1 cellular context compared by ENCODE assay signal in the genomic region with DNA sequence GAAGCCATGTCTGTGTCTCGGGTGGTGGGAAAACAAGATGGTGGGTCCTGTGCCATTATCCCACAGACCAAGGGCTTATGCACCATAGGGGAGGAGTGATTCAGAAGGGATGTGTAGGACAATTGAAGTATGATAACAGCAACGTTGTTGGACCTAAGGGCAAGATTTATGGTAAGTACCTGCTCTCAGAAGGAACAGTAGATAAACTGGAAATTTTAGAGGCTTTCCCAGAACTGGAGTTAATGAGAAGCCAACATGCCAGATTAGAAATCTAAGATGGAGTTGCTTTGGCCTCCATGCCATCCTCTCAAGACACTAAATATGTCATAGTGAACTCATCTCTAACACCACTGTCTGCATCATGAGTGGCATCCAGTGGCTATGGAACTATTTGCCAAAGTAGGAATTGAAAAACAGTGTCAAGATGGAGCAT.
TF ChIP-seq lines count a peak whose summit lies in the region.

No MANE protein-coding gene starts in this region.

TF ChIP-seq in K562, 482 proteins besides CTCF, POLR2A, EP300 and RAD21 (continued from another document and continues in another):
- TF ChIP-seq, protein P1, sequence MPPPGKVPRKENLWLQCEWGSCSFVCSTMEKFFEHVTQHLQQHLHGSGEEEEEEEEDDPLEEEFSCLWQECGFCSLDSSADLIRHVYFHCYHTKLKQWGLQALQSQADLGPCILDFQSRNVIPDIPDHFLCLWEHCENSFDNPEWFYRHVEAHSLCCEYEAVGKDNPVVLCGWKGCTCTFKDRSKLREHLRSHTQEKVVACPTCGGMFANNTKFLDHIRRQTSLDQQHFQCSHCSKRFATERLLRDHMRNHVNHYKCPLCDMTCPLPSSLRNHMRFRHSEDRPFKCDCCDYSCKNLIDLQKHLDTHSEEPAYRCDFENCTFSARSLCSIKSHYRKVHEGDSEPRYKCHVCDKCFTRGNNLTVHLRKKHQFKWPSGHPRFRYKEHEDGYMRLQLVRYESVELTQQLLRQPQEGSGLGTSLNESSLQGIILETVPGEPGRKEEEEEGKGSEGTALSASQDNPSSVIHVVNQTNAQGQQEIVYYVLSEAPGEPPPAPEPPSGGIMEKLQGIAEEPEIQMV (tag; conservative IDR thresholded peaks at IDR 0.05; ENCODE audit: low read depth) = peak; percentile 95
- TF ChIP-seq GATAD2A (IDR thresholded peaks at IDR 0.05) = peak; percentile 86; the same call in 1 of the 2 replicates
- peak in 1 of 2 experiments; percentile 53; a peak in 1 of 4 replicates for TF ChIP-seq TRIM24 (IDR thresholded peaks at IDR 0.05)
- peak; percentile 45; the same call in 1 of the 2 replicates for TF ChIP-seq NFE2L1 (tag; IDR thresholded peaks at IDR 0.05; ENCODE audit: borderline replicate concordance, low read depth)
- TF ChIP-seq, protein P2, sequence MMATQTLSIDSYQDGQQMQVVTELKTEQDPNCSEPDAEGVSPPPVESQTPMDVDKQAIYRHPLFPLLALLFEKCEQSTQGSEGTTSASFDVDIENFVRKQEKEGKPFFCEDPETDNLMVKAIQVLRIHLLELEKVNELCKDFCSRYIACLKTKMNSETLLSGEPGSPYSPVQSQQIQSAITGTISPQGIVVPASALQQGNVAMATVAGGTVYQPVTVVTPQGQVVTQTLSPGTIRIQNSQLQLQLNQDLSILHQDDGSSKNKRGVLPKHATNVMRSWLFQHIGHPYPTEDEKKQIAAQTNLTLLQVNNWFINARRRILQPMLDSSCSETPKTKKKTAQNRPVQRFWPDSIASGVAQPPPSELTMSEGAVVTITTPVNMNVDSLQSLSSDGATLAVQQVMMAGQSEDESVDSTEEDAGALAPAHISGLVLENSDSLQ (IDR thresholded peaks at IDR 0.05) = peak; percentile 68
- peak; percentile 78; the same call in 1 of the 2 replicates for TF ChIP-seq ZNF785 (CRISPR knock-in tag; IDR thresholded peaks at IDR 0.05)
- TF ChIP-seq, protein P3, sequence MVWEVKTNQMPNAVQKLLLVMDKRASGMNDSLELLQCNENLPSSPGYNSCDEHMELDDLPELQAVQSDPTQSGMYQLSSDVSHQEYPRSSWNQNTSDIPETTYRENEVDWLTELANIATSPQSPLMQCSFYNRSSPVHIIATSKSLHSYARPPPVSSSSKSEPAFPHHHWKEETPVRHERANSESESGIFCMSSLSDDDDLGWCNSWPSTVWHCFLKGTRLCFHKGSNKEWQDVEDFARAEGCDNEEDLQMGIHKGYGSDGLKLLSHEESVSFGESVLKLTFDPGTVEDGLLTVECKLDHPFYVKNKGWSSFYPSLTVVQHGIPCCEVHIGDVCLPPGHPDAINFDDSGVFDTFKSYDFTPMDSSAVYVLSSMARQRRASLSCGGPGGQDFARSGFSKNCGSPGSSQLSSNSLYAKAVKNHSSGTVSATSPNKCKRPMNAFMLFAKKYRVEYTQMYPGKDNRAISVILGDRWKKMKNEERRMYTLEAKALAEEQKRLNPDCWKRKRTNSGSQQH (CRISPR knock-in tag; IDR thresholded peaks at IDR 0.05) = peak; percentile 82; the same call in 1 of the 2 replicates
- peak; percentile 32; the same call in 1 of the 2 replicates for TF ChIP-seq HNRNPL (IDR thresholded peaks at IDR 0.05; ENCODE audit: low read depth, low read length)
- TF ChIP-seq NR4A1 (CRISPR knock-in tag; IDR thresholded peaks at IDR 0.05) = peak; percentile 90; the same call in 1 of the 2 replicates
- peak; percentile 100 for TF ChIP-seq NR4A1 (tag; IDR thresholded peaks at IDR 0.05)
- peak; percentile 77 for TF ChIP-seq NUFIP1 (IDR thresholded peaks at IDR 0.05; ENCODE audit: partially characterized antibody)
- TF ChIP-seq, protein P4, sequence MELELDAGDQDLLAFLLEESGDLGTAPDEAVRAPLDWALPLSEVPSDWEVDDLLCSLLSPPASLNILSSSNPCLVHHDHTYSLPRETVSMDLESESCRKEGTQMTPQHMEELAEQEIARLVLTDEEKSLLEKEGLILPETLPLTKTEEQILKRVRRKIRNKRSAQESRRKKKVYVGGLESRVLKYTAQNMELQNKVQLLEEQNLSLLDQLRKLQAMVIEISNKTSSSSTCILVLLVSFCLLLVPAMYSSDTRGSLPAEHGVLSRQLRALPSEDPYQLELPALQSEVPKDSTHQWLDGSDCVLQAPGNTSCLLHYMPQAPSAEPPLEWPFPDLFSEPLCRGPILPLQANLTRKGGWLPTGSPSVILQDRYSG (tag; conservative IDR thresholded peaks at IDR 0.05; ENCODE audit: low read depth) = peak; percentile 98
- TF ChIP-seq, protein P5, sequence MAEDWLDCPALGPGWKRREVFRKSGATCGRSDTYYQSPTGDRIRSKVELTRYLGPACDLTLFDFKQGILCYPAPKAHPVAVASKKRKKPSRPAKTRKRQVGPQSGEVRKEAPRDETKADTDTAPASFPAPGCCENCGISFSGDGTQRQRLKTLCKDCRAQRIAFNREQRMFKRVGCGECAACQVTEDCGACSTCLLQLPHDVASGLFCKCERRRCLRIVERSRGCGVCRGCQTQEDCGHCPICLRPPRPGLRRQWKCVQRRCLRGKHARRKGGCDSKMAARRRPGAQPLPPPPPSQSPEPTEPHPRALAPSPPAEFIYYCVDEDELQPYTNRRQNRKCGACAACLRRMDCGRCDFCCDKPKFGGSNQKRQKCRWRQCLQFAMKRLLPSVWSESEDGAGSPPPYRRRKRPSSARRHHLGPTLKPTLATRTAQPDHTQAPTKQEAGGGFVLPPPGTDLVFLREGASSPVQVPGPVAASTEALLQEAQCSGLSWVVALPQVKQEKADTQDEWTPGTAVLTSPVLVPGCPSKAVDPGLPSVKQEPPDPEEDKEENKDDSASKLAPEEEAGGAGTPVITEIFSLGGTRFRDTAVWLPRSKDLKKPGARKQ (CRISPR knock-in tag; IDR thresholded peaks at IDR 0.05) = peak; percentile 92; the same call in 1 of the 2 replicates
- peak; percentile 86; the same call in 1 of the 2 replicates for TF ChIP-seq ZNF561 (CRISPR knock-in tag; conservative IDR thresholded peaks at IDR 0.05)
- peak; percentile 95 for TF ChIP-seq HIVEP1 (CRISPR knock-in tag; IDR thresholded peaks at IDR 0.05)
- TF ChIP-seq ATF1 (CRISPR knock-in tag; IDR thresholded peaks at IDR 0.05) = no peak
- peak; percentile 65 for TF ChIP-seq ATF1 (tag; IDR thresholded peaks at IDR 0.05)
- TF ChIP-seq, protein P6, sequence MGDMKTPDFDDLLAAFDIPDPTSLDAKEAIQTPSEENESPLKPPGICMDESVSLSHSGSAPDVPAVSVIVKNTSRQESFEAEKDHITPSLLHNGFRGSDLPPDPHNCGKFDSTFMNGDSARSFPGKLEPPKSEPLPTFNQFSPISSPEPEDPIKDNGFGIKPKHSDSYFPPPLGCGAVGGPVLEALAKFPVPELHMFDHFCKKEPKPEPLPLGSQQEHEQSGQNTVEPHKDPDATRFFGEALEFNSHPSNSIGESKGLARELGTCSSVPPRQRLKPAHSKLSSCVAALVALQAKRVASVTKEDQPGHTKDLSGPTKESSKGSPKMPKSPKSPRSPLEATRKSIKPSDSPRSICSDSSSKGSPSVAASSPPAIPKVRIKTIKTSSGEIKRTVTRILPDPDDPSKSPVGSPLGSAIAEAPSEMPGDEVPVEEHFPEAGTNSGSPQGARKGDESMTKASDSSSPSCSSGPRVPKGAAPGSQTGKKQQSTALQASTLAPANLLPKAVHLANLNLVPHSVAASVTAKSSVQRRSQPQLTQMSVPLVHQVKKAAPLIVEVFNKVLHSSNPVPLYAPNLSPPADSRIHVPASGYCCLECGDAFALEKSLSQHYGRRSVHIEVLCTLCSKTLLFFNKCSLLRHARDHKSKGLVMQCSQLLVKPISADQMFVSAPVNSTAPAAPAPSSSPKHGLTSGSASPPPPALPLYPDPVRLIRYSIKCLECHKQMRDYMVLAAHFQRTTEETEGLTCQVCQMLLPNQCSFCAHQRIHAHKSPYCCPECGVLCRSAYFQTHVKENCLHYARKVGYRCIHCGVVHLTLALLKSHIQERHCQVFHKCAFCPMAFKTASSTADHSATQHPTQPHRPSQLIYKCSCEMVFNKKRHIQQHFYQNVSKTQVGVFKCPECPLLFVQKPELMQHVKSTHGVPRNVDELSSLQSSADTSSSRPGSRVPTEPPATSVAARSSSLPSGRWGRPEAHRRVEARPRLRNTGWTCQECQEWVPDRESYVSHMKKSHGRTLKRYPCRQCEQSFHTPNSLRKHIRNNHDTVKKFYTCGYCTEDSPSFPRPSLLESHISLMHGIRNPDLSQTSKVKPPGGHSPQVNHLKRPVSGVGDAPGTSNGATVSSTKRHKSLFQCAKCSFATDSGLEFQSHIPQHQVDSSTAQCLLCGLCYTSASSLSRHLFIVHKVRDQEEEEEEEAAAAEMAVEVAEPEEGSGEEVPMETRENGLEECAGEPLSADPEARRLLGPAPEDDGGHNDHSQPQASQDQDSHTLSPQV (IDR thresholded peaks at IDR 0.05) = peak; percentile 100
- TF ChIP-seq BCL6 (CRISPR knock-in tag; IDR thresholded peaks at IDR 0.05) = peak; percentile 69; the same call in 1 of the 2 replicates
- peak; percentile 84; the same call in 1 of the 2 replicates for TF ChIP-seq RHOXF2B (CRISPR knock-in tag; conservative IDR thresholded peaks at IDR 0.05)
- TF ChIP-seq C11orf30 (IDR thresholded peaks at IDR 0.05; ENCODE audit: low read depth) = no peak
- peak; percentile 92 for TF ChIP-seq ZNF586 (CRISPR knock-in tag; conservative IDR thresholded peaks at IDR 0.05)
- 0 out of 2 replicates have a peak, but pooled peaks have one; percentile 71 for TF ChIP-seq ZNF445 (CRISPR knock-in tag; IDR thresholded peaks at IDR 0.05; ENCODE audit: low read depth)
- TF ChIP-seq, protein P7, sequence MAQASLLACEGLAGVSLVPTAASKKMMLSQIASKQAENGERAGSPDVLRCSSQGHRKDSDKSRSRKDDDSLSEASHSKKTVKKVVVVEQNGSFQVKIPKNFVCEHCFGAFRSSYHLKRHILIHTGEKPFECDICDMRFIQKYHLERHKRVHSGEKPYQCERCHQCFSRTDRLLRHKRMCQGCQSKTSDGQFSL (CRISPR knock-in tag; IDR thresholded peaks at IDR 0.05) = no peak
- TF ChIP-seq, protein P7 (tag; IDR thresholded peaks at IDR 0.05) = peak in 1 of 2 experiments; percentile 95; a peak in 2 of 4 replicates
- TF ChIP-seq, protein P8, sequence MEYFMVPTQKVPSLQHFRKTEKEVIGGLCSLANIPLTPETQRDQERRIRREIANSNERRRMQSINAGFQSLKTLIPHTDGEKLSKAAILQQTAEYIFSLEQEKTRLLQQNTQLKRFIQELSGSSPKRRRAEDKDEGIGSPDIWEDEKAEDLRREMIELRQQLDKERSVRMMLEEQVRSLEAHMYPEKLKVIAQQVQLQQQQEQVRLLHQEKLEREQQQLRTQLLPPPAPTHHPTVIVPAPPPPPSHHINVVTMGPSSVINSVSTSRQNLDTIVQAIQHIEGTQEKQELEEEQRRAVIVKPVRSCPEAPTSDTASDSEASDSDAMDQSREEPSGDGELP (CRISPR knock-in tag; IDR thresholded peaks at IDR 0.05; ENCODE audit: borderline replicate concordance) = no peak
- TF ChIP-seq, protein P9, sequence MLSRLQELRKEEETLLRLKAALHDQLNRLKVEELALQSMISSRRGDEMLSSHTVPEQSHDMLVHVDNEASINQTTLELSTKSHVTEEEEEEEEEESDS (CRISPR knock-in tag; IDR thresholded peaks at IDR 0.05) = no peak
- TF ChIP-seq ZNF124 (CRISPR knock-in tag; IDR thresholded peaks at IDR 0.05) = no peak
- TF ChIP-seq ZNF584 (CRISPR knock-in tag; IDR thresholded peaks at IDR 0.05; ENCODE audit: low read depth) = peak; percentile 87
- no peak for TF ChIP-seq NELFE (IDR thresholded peaks at IDR 0.05; ENCODE audit: insufficient read depth, insufficient read length)
- TF ChIP-seq MAFG (tag; conservative IDR thresholded peaks at IDR 0.05) = peak; percentile 42; the same call in 1 of the 2 replicates
- peak; percentile 60; the same call in 1 of the 2 replicates for TF ChIP-seq ZNF75A (CRISPR knock-in tag; IDR thresholded peaks at IDR 0.05)
- no peak for TF ChIP-seq ELF2 (CRISPR knock-in tag; IDR thresholded peaks at IDR 0.05)
- TF ChIP-seq, protein P10, sequence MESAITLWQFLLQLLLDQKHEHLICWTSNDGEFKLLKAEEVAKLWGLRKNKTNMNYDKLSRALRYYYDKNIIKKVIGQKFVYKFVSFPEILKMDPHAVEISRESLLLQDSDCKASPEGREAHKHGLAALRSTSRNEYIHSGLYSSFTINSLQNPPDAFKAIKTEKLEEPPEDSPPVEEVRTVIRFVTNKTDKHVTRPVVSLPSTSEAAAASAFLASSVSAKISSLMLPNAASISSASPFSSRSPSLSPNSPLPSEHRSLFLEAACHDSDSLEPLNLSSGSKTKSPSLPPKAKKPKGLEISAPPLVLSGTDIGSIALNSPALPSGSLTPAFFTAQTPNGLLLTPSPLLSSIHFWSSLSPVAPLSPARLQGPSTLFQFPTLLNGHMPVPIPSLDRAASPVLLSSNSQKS (CRISPR knock-in tag; IDR thresholded peaks at IDR 0.05) = peak; percentile 82; the same call in 1 of the 2 replicates
- peak; percentile 50; the same call in 1 of the 2 replicates for TF ChIP-seq NFIX (CRISPR knock-in tag; IDR thresholded peaks at IDR 0.05; ENCODE audit: low read depth)
- TF ChIP-seq CBFA2T3 (IDR thresholded peaks at IDR 0.05) = peak; percentile 85
- no peak for TF ChIP-seq ZNF184 (CRISPR knock-in tag; IDR thresholded peaks at IDR 0.05)
- TF ChIP-seq ARID1B (IDR thresholded peaks at IDR 0.05) = peak; percentile 90
- TF ChIP-seq, protein P11, sequence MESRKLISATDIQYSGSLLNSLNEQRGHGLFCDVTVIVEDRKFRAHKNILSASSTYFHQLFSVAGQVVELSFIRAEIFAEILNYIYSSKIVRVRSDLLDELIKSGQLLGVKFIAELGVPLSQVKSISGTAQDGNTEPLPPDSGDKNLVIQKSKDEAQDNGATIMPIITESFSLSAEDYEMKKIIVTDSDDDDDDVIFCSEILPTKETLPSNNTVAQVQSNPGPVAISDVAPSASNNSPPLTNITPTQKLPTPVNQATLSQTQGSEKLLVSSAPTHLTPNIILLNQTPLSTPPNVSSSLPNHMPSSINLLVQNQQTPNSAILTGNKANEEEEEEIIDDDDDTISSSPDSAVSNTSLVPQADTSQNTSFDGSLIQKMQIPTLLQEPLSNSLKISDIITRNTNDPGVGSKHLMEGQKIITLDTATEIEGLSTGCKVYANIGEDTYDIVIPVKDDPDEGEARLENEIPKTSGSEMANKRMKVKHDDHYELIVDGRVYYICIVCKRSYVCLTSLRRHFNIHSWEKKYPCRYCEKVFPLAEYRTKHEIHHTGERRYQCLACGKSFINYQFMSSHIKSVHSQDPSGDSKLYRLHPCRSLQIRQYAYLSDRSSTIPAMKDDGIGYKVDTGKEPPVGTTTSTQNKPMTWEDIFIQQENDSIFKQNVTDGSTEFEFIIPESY (CRISPR knock-in tag; IDR thresholded peaks at IDR 0.05) = no peak
- peak; percentile 96 for TF ChIP-seq ILK (tag; IDR thresholded peaks at IDR 0.05; ENCODE audit: borderline replicate concordance, low read depth)
- TF ChIP-seq, protein P12, sequence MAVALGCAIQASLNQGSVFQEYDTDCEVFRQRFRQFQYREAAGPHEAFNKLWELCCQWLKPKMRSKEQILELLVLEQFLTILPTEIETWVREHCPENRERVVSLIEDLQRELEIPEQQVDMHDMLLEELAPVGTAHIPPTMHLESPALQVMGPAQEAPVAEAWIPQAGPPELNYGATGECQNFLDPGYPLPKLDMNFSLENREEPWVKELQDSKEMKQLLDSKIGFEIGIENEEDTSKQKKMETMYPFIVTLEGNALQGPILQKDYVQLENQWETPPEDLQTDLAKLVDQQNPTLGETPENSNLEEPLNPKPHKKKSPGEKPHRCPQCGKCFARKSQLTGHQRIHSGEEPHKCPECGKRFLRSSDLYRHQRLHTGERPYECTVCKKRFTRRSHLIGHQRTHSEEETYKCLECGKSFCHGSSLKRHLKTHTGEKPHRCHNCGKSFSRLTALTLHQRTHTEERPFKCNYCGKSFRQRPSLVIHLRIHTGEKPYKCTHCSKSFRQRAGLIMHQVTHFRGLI (CRISPR knock-in tag; IDR thresholded peaks at IDR 0.05) = peak; percentile 91
- TF ChIP-seq HSF4 (CRISPR knock-in tag; IDR thresholded peaks at IDR 0.05; ENCODE audit: borderline replicate concordance) = peak; percentile 99
- peak in 1 of 2 experiments; percentile 77; a peak in 2 of 4 replicates for TF ChIP-seq MAZ (CRISPR knock-in tag; conservative IDR thresholded peaks at IDR 0.05 in 1 of 2, IDR thresholded peaks at IDR 0.05 in 1 of 2)
- TF ChIP-seq EHMT2 (IDR thresholded peaks at IDR 0.05) = peak; percentile 75; the same call in 1 of the 2 replicates
